ENCODE assay signal across 8 cellular contexts in the genomic region with DNA sequence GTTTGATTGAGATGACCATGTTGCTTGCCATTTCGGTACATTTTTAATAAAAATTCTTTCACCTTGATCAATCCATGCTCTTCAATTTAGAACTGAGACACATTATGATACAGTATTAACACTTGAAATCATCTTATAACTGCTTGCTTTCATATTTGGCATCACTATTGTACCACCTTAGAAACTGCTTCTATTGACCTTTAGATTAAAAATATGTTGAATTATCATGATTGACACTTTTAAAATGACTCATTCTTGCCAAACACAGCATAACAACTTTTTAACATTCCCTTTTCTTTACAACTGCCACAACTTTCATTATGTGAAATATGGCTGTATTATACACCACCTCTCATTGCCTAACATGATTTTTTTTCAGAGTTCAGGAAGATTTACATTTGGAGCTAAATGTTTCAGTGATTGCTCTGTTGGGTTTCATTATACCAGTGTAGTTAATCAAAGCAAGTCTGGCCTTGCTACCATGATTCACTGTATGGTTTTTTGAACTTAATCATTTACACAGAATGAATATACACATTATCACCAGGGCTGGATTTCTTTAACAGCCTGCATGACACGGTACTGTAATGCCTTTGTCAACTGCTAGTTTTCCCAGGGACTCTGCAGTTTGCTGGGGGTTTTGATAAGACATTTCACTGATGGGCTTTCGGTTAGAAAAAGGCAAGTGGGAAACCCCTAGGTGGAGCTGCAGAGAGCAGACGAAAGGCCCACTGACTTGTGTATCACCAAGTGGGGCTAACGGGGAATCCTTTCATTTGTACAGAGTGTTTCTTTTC.
DNase-seq lines count a peak whose midpoint lies in the region; ATAC-seq, FAIRE-seq and TF ChIP-seq lines count a peak whose summit lies in the region.

No MANE protein-coding gene starts in this region.

- H3K9me3 ChIP-seq in lower lobe of right lung, result no peaks in the 10 kb centered on the region

- H3K27me3 ChIP-seq in lower lobe of right lung (ENCODE audit: low read depth), result no peaks in the 10 kb centered on the region

- no peak overlapping the region for H3K27ac ChIP-seq in lower lobe of right lung

- H3K4me3 ChIP-seq in NB4 (ENCODE audit: low read depth, low read length) (no peak overlapping the region), lower lobe of right lung (no peak overlapping the region)

- intact Hi-C loops in lower lobe of right lung (cut with DNase I), result no loop called here

- no peak for FAIRE-seq in GM12891 (lab: Jason Lieb, UNC)

- peak; percentile 44 for TF ChIP-seq CTCF in NB4 (IDR thresholded peaks at IDR 0.05; ENCODE audit: low read depth, low read length)
- peak; percentile 22 for TF ChIP-seq CTCF in lower lobe of right lung (IDR thresholded peaks at IDR 0.05)

- no peaks in the 10 kb centered on the region for H3K4me1 ChIP-seq in lower lobe of right lung

- ATAC-seq in GM21515 (IDR thresholded peaks at IDR 0.05; ENCODE audit: unreplicated experiment) (peak; percentile 78), lower lobe of right lung (no peak)

- DNase-seq in ELR (ENCODE audit: low read depth) (peak; percentile 43), NB4 (ENCODE audit: low read depth) (peak; percentile 35), amygdala (lab: John Stamatoyannopoulos, UW) (peak in 45 of 56 donors; percentile 1 to 82 (median 25)), lower lobe of right lung (no peak), mucosa of gallbladder (ENCODE audit: low spot score) (no peak), mesenteric fat pad (ENCODE audit: low spot score) (no peak), GM12891 (ENCODE audit: insufficient read length, low spot score) (no peak)

- TF ChIP-seq POLR2A in NB4 (IDR thresholded peaks at IDR 0.05; ENCODE audit: extremely low read depth, insufficient read length) (no peak), GM12891 (IDR thresholded peaks at IDR 0.05; ENCODE audit: low read depth, low read length) (no peak)

- H3K36me3 ChIP-seq in lower lobe of right lung, result no peaks in the 10 kb centered on the region

TF ChIP-seq in GM12891, 5 proteins besides CTCF, POLR2A, EP300 and RAD21:
- TF ChIP-seq TAF1 (IDR thresholded peaks at IDR 0.05; ENCODE audit: low read depth, low read length) (no peak), POU2F2 (IDR thresholded peaks at IDR 0.05; ENCODE audit: low read depth, low read length) (no peak), SPI1 (IDR thresholded peaks at IDR 0.05; ENCODE audit: low read depth, low read length) (no peak), PAX5 (IDR thresholded peaks at IDR 0.05; ENCODE audit: insufficient read depth, low read length, severe bottlenecking) (no peak), POLR2AphosphoS5 (IDR thresholded peaks at IDR 0.05; ENCODE audit: low read depth, low read length) (no peak)

Comparison
In these comparisons a context has a peak if more than half of its experiments do, and no peak if none do; other contexts are left out.
1. DNase-seq: peak in ELR (single experiment), NB4 (single experiment) and amygdala (45 of 56); none in lower lobe of right lung (single experiment), mucosa of gallbladder (single experiment), mesenteric fat pad (single experiment) and GM12891 (single experiment).